19 cellular contexts compared by ENCODE assay signal in genomic region chr18:12823892-12824291, GRCh38.
DNase-seq lines count a peak whose midpoint lies in the region; ATAC-seq, FAIRE-seq and TF ChIP-seq lines count a peak whose summit lies in the region.
"Had no signal": no experiment of that assay in that cellular context is flagged by ENCODE, and none has a peak within 500 bp of the region (broad histone marks: within the 10 kb centered on the region; RNA-seq: fewer than 3 reads in every experiment).

No MANE protein-coding gene starts in this region.

- H2AFZ ChIP-seq in HCT116 (ENCODE audit: low read depth, low read length, poor library complexity, severe bottlenecking) (no peak overlapping the region), hepatocyte (no peak overlapping the region)

- H3K27me3 ChIP-seq in HCT116 (ENCODE audit: insufficient read depth, low read length): no peaks in the 10 kb centered on the region
- H3K27me3 ChIP-seq in hepatocyte: no peaks in the 10 kb centered on the region

- CTCF ChIA-PET in HCT116 (lab: Charles Lee): no interaction called here

- H3K9ac ChIP-seq in HCT116 (ENCODE audit: low read length): no peak overlapping the region

- H3K4me1 ChIP-seq in HCT116 (ENCODE audit: control insufficient read depth in 1 of 2, insufficient read depth in 2 of 2, low read length in 2 of 2) (no peaks in the 10 kb centered on the region), hepatocyte (ENCODE audit: insufficient read depth) (no peaks in the 10 kb centered on the region)
- H3K4me1 ChIP-seq: A549 had no signal

- 0 out of 4 replicates have a peak, but pooled peaks cover 0 to 4% of the 10 kb centered on the region in 2 experiments for H3K9me3 ChIP-seq in HCT116 (ENCODE audit: control insufficient read depth in 1 of 2, insufficient read depth in 1 of 2, low read depth in 1 of 2, low read length in 2 of 2)
- H3K9me3 ChIP-seq in hepatocyte (ENCODE audit: low read depth): no peaks in the 10 kb centered on the region

- H3K27me3 Mint-ChIP-seq in natural killer cell treated with Interleukin-12 subunit alpha and Interleukin-12 subunit beta and Interleukin-15 and Interleukin-18, amount 100 ng/mL, for 72 hours: no peaks in the 10 kb centered on the region
- no peaks in the 10 kb centered on the region for H3K27me3 Mint-ChIP-seq in natural killer cell (ENCODE audit: low read depth in 2 of 2)
- no peaks in the 10 kb centered on the region for H3K27me3 Mint-ChIP-seq in activated T-helper 17 cell treated with anti-CD3 and anti-CD28 coated beads, Interleukin-2, amount 50 U/mL, for 72 hours
- H3K27me3 Mint-ChIP-seq: CD4-positive, alpha-beta T cell had no signal

- peak; percentile 44 for FAIRE-seq in urothelium cell line (lab: Jason Lieb, UNC)
- FAIRE-seq: A549, D721Med, G401.6, GM12892, GM18507, H1, HepG2 had no signal

- TSS peak; percentile 17 for BruUV-seq in HCT116 (replicated peaks; lab: Mats Ljungman, UMichigan)

- no peak for TF ChIP-seq RAD21 in HCT116 (IDR thresholded peaks at IDR 0.05; ENCODE audit: low read depth)

- RAD21 ChIA-PET in HCT116 (lab: Charles Lee; ENCODE audit: low non-redundant PET in 1 of 2, low total read pairs in 2 of 2, uncharacterized antibody in 2 of 2, unreplicated experiment in 2 of 2): no interaction called here

- H3K79me2 ChIP-seq in HCT116 (ENCODE audit: insufficient read depth, low read length): 0 out of 2 replicates have a peak, but pooled peaks cover 3% of the 10 kb centered on the region
- no peaks in the 10 kb centered on the region for H3K79me2 ChIP-seq in hepatocyte

- POLR2A ChIA-PET in HCT116 (lab: Charles Lee): no interaction called here

- TF ChIP-seq CTCF in natural killer cell (IDR thresholded peaks at IDR 0.05) (no peak), HCT116 (IDR thresholded peaks at IDR 0.05 in 2 of 3, conservative IDR thresholded peaks at IDR 0.05 in 1 of 3; ENCODE audit: borderline replicate concordance in 1 of 3, insufficient read depth in 1 of 3, low read depth in 2 of 3, low read length in 2 of 3) (no peak), hepatocyte (IDR thresholded peaks at IDR 0.05; ENCODE audit: poor library complexity) (no peak)

- H3K4me2 ChIP-seq in HCT116 (ENCODE audit: low read length): no peak overlapping the region
- no peak overlapping the region for H3K4me2 ChIP-seq in hepatocyte
- H3K4me2 ChIP-seq: A549 had no signal

- H3K4me1 Mint-ChIP-seq in natural killer cell treated with Interleukin-12 subunit alpha and Interleukin-12 subunit beta and Interleukin-15 and Interleukin-18, amount 100 ng/mL, for 72 hours (ENCODE audit: low read depth in 2 of 2): peaks cover 52 to 63% of the 10 kb centered on the region in 2 donors
- peaks cover 36 to 38% of the 10 kb centered on the region in 2 donors for H3K4me1 Mint-ChIP-seq in natural killer cell
- H3K4me1 Mint-ChIP-seq in activated T-helper 17 cell treated with anti-CD3 and anti-CD28 coated beads, Interleukin-2, amount 50 U/mL, for 72 hours: peaks cover 20% of the 10 kb centered on the region

- no peaks in the 10 kb centered on the region for H3K9me2 ChIP-seq in HCT116 (ENCODE audit: insufficient read depth)
- H3K9me2 ChIP-seq in hepatocyte (replicated peaks; ENCODE audit: insufficient read depth): no peaks in the 10 kb centered on the region

- intact Hi-C loops in natural killer cell (cut with micrococcal nuclease) (no loop called here), HCT116 (cut with micrococcal nuclease) (no loop called here)

- H3K36me3 ChIP-seq in HCT116 (ENCODE audit: control insufficient read depth in 1 of 2, insufficient read depth in 2 of 2, low read length in 2 of 2) (peaks cover 0 to 16% of the 10 kb centered on the region in 2 experiments; a peak in 2 of 4 replicates), hepatocyte (replicated peaks; ENCODE audit: insufficient read depth, low read depth) (no peaks in the 10 kb centered on the region)

- H3K27ac ChIP-seq in HCT116 (ENCODE audit: low read depth, low read length) (no peak overlapping the region), hepatocyte (no peak overlapping the region)
- H3K27ac ChIP-seq: A549, C4-2B had no signal

- H3K4me3 Mint-ChIP-seq in natural killer cell treated with Interleukin-12 subunit alpha and Interleukin-12 subunit beta and Interleukin-15 and Interleukin-18, amount 100 ng/mL, for 72 hours: no peak overlapping the region
- H3K4me3 Mint-ChIP-seq in natural killer cell: no peak overlapping the region
- no peak overlapping the region for H3K4me3 Mint-ChIP-seq in activated T-helper 17 cell treated with anti-CD3 and anti-CD28 coated beads, Interleukin-2, amount 50 U/mL, for 72 hours
- H3K4me3 Mint-ChIP-seq: CD4-positive, alpha-beta T cell; H9 had no signal

- ATAC-seq in natural killer cell treated with Interleukin-12 subunit alpha and Interleukin-12 subunit beta and Interleukin-15 and Interleukin-18, amount 100 ng/mL, for 72 hours: no peak
- ATAC-seq in natural killer cell (no peak), HCT116 (no peak), GM18520 (IDR thresholded peaks at IDR 0.05; ENCODE audit: unreplicated experiment) (no peak)
- ATAC-seq in activated T-helper 17 cell treated with anti-CD3 and anti-CD28 coated beads, Interleukin-2, amount 50 U/mL, for 72 hours (replicated peaks): peak; percentile 65
- ATAC-seq: A549, HepG2 had no signal

- no peak for DNase-seq in natural killer cell treated with Interleukin-12 subunit alpha and Interleukin-12 subunit beta and Interleukin-15 and Interleukin-18, amount 100 ng/mL, for 72 hours (ENCODE audit: low spot score)
- DNase-seq in natural killer cell (no peak), HCT116 (ENCODE audit: low read depth, low spot score) (no peak), urothelium cell line (ENCODE audit: low spot score) (no peak), hepatocyte (ENCODE audit: low spot score) (no peak)
- DNase-seq: AML-193; Caco-2; CD4-positive, alpha-beta T cell; H9 had no signal

- no peak overlapping the region for H3K4me3 ChIP-seq in HCT116 (replicated peaks in 1 of 2; ENCODE audit: low read depth in 1 of 2, low read length in 2 of 2)
- no peak overlapping the region for H3K4me3 ChIP-seq in hepatocyte
- H3K4me3 ChIP-seq: A549 had no signal

- no peak for TF ChIP-seq POLR2A in HCT116 (IDR thresholded peaks at IDR 0.05; ENCODE audit: borderline replicate concordance, extremely low read depth, insufficient read depth, insufficient read length)

- H3K36me3 Mint-ChIP-seq in natural killer cell treated with Interleukin-12 subunit alpha and Interleukin-12 subunit beta and Interleukin-15 and Interleukin-18, amount 100 ng/mL, for 72 hours: peaks cover 40% of the 10 kb centered on the region
- H3K36me3 Mint-ChIP-seq in natural killer cell: peaks cover 17% of the 10 kb centered on the region
- H3K36me3 Mint-ChIP-seq in activated T-helper 17 cell treated with anti-CD3 and anti-CD28 coated beads, Interleukin-2, amount 50 U/mL, for 72 hours (ENCODE audit: low read depth): peaks cover 91% of the 10 kb centered on the region

- peak overlapping the region; percentile 29 to 48 for H3K27ac Mint-ChIP-seq in natural killer cell treated with Interleukin-12 subunit alpha and Interleukin-12 subunit beta and Interleukin-15 and Interleukin-18, amount 100 ng/mL, for 72 hours
- peak overlapping the region in 1 of 2 donors; percentile 6 for H3K27ac Mint-ChIP-seq in natural killer cell
- H3K27ac Mint-ChIP-seq in activated T-helper 17 cell treated with anti-CD3 and anti-CD28 coated beads, Interleukin-2, amount 50 U/mL, for 72 hours: peak overlapping the region; percentile 8
- H3K27ac Mint-ChIP-seq: CD4-positive, alpha-beta T cell; H9 had no signal

- H4K20me1 ChIP-seq in HCT116 (ENCODE audit: insufficient read depth) (no peaks in the 10 kb centered on the region), hepatocyte (ENCODE audit: insufficient read depth, poor library complexity, severe bottlenecking) (no peaks in the 10 kb centered on the region)

- H3K9me3 Mint-ChIP-seq in natural killer cell treated with Interleukin-12 subunit alpha and Interleukin-12 subunit beta and Interleukin-15 and Interleukin-18, amount 100 ng/mL, for 72 hours: peaks cover 2% of the 10 kb centered on the region
- H3K9me3 Mint-ChIP-seq in natural killer cell: peaks cover 2 to 6% of the 10 kb centered on the region in 2 donors
- H3K9me3 Mint-ChIP-seq in activated T-helper 17 cell treated with anti-CD3 and anti-CD28 coated beads, Interleukin-2, amount 50 U/mL, for 72 hours: peaks cover 3% of the 10 kb centered on the region

- 97% methylated on average over 2 of the region's 2 CpGs for WGBS in hepatocyte (ENCODE audit: low lambda C conversion rate, missing lambda C conversion rate)

TF ChIP-seq in HCT116, 20 proteins besides CTCF, POLR2A, EP300 and RAD21 (continues in another document):
- TF ChIP-seq SP1 (IDR thresholded peaks at IDR 0.05; ENCODE audit: low read depth): no peak
- no peak for TF ChIP-seq FOSL1 (IDR thresholded peaks at IDR 0.05; ENCODE audit: low read depth)
- TF ChIP-seq ELF1 (IDR thresholded peaks at IDR 0.05; ENCODE audit: borderline replicate concordance, low read depth): no peak
- no peak for TF ChIP-seq YY1 (IDR thresholded peaks at IDR 0.05; ENCODE audit: extremely low read depth, insufficient replicate concordance, low read depth, low read length)
- TF ChIP-seq POLR2AphosphoS5 (IDR thresholded peaks at IDR 0.05; ENCODE audit: low read depth, low read length): no peak
- no peak for TF ChIP-seq SIN3A (IDR thresholded peaks at IDR 0.05; ENCODE audit: low read depth)
- TF ChIP-seq CBX3 (IDR thresholded peaks at IDR 0.05; ENCODE audit: low read depth): no peak
- TF ChIP-seq JUND (IDR thresholded peaks at IDR 0.05): no peak
- no peak for TF ChIP-seq EZH2phosphoT487 (IDR thresholded peaks at IDR 0.05; ENCODE audit: borderline replicate concordance)
- no peak for TF ChIP-seq ZBTB33 (IDR thresholded peaks at IDR 0.05; ENCODE audit: extremely low read depth, insufficient replicate concordance, low read length)
- TF ChIP-seq ATF3 (IDR thresholded peaks at IDR 0.05): no peak
